Comparison of ENCODE assay signal across 23 cellular contexts in the genomic region with DNA sequence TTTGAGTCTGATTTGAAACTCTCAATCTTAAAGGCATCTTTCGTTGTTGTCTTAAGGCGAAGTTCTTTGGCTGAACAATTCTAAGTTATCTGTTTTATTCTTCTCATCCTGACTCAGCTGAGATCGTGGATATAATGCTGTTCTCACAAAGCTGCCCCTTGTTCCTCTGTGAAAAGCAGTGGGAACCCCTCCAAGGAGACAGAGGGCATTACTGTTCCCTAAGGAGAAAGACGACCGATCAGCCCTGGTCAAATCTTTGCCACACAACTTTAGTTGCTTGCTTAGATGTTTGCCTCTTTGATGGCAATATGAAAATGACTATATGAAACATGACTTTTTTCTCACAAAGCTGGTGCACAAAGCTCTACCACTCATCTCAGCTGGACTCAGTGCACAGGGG.
DNase-seq lines count a peak whose midpoint lies in the region; ATAC-seq, FAIRE-seq and TF ChIP-seq lines count a peak whose summit lies in the region.
"Had no signal": no experiment of that assay in that cellular context is flagged by ENCODE, and none has a peak within 500 bp of the region (broad histone marks: within the 10 kb centered on the region; RNA-seq: fewer than 3 reads in every experiment).

No MANE protein-coding gene starts in this region.

- H3K27me3 Mint-ChIP-seq in neural progenitor cell (ENCODE audit: insufficient read depth, low read depth) = no peaks in the 10 kb centered on the region
- H3K27me3 Mint-ChIP-seq in immature natural killer cell (ENCODE audit: low read depth in 3 of 3) = no peaks in the 10 kb centered on the region
- H3K27me3 Mint-ChIP-seq: CD4-positive, CD25-positive, alpha-beta regulatory T cell had no signal

- H3K4me3 ChIP-seq in K562 (no peak overlapping the region), neural progenitor cell (no peak overlapping the region)

- H3K4me1 Mint-ChIP-seq in neural progenitor cell (no peaks in the 10 kb centered on the region), immature natural killer cell (no peaks in the 10 kb centered on the region)
- H3K4me1 Mint-ChIP-seq: CD4-positive, CD25-positive, alpha-beta regulatory T cell had no signal

- DNase-seq in Ammon's horn (ENCODE audit: low spot score) = peak; percentile 79
- no peak for DNase-seq in K562 (ENCODE audit: extremely low read depth in 1 of 4, low spot score in 3 of 4)
- DNase-seq in head of caudate nucleus = peak in 36 of 42 donors; percentile 12 to 80 (median 56)
- no peak for DNase-seq in neural progenitor cell (ENCODE audit: low spot score)
- DNase-seq in middle frontal gyrus (ENCODE audit: extremely low spot score, low spot score) = no peak
- DNase-seq in immature natural killer cell = no peak
- DNase-seq in 8988T = no peak
- DNase-seq: BE2C; CD4-positive, CD25-positive, alpha-beta regulatory T cell; DMS153; GF-D8; H7; IMR-90; Karpas-422; NCI-H1436; NCI-H1930; NCI-H226; NCI-H524; SIG-M5 had no signal

- H3K4me1 ChIP-seq in K562 (replicated peaks in 1 of 2; ENCODE audit: control insufficient read depth in 2 of 2, insufficient read depth in 2 of 2, low read length in 2 of 2) (no peaks in the 10 kb centered on the region), neural progenitor cell (no peaks in the 10 kb centered on the region)
- H3K4me1 ChIP-seq: BE2C had no signal

- no peaks in the 10 kb centered on the region for H3F3A ChIP-seq in neural progenitor cell (ENCODE audit: low read depth)

- H3K79me2 ChIP-seq in K562 (ENCODE audit: control insufficient read depth, insufficient read depth, low read length) = no peaks in the 10 kb centered on the region
- H3K79me2 ChIP-seq in neural progenitor cell (ENCODE audit: low read depth) = no peaks in the 10 kb centered on the region

- TF ChIP-seq CTCF in K562 (IDR thresholded peaks at IDR 0.05 in 2 of 3, conservative IDR thresholded peaks at IDR 0.05 in 1 of 3; ENCODE audit: insufficient read depth in 2 of 3, low read depth in 1 of 3, low read length in 3 of 3) (no peak), neural progenitor cell (IDR thresholded peaks at IDR 0.05) (no peak)

- H4K20me1 ChIP-seq in K562 (replicated peaks; ENCODE audit: control insufficient read depth, insufficient read depth, low read length) = no peaks in the 10 kb centered on the region
- H4K20me1 ChIP-seq in neural progenitor cell (ENCODE audit: low read depth) = no peaks in the 10 kb centered on the region

- H3K36me3 Mint-ChIP-seq in neural progenitor cell (no peaks in the 10 kb centered on the region), immature natural killer cell (no peaks in the 10 kb centered on the region)
- H3K36me3 Mint-ChIP-seq: CD4-positive, CD25-positive, alpha-beta regulatory T cell had no signal

- CTCF ChIA-PET in K562 (lab: Yijun Ruan, JAX; ENCODE audit: low intra/inter-chr PET ratio) = no interaction called here

- H3K27ac ChIP-seq in K562 (ENCODE audit: extremely low read depth, low read depth, low read length) = no peak overlapping the region
- no peak overlapping the region for H3K27ac ChIP-seq in neural progenitor cell
- H3K27ac ChIP-seq: 22Rv1, RWPE1 had no signal

- H3K9me3 Mint-ChIP-seq in neural progenitor cell = no peaks in the 10 kb centered on the region
- peaks cover 4 to 40% (median 16%) of the 10 kb centered on the region in 6 donors for H3K9me3 Mint-ChIP-seq in immature natural killer cell

- H3K9me1 ChIP-seq in K562 (ENCODE audit: control insufficient read depth, insufficient read depth, low read length) = no peaks in the 10 kb centered on the region

- no peak for TF ChIP-seq POLR2A in K562 (conservative IDR thresholded peaks at IDR 0.05)

- ATAC-seq in K562 (no peak), HG02884 (IDR thresholded peaks at IDR 0.05; ENCODE audit: unreplicated experiment) (no peak)

- H3K27ac Mint-ChIP-seq in neural progenitor cell (no peak overlapping the region), immature natural killer cell (no peak overlapping the region)
- H3K27ac Mint-ChIP-seq: CD4-positive, CD25-positive, alpha-beta regulatory T cell had no signal

- TF ChIP-seq RAD21 in K562 (CRISPR knock-in tag; conservative IDR thresholded peaks at IDR 0.05 in 1 of 2, IDR thresholded peaks at IDR 0.05 in 1 of 2) = no peak

- no peaks in the 10 kb centered on the region for H3K36me3 ChIP-seq in K562 (ENCODE audit: control insufficient read depth, insufficient read depth, low read length)
- no peaks in the 10 kb centered on the region for H3K36me3 ChIP-seq in neural progenitor cell
- H3K36me3 ChIP-seq: BE2C had no signal

- POLR2A ChIA-PET in K562 (lab: Yijun Ruan, JAX) = interaction anchor here (1.0 to 1.3 kb wide), 2 partner anchors 9 to 13 kb away, joined by 3 to 6 read pairs; no protein-coding TSS in a partner anchor

- 41% methylated on average over 5 of the region's 5 CpGs for WGBS in K562 (ENCODE audit: insufficient coverage, low coverage, missing lambda C conversion rate)

- no TSS peak for BruUV-seq in K562 (replicated peaks; lab: Mats Ljungman, UMichigan)

- no peak for TF ChIP-seq EP300 in K562 (IDR thresholded peaks at IDR 0.05; ENCODE audit: low read length)

- H3K4me3 Mint-ChIP-seq in neural progenitor cell (no peak overlapping the region), immature natural killer cell (no peak overlapping the region)
- H3K4me3 Mint-ChIP-seq: CD4-positive, CD25-positive, alpha-beta regulatory T cell had no signal

- H3K9me3 ChIP-seq in K562 (replicated peaks; ENCODE audit: control insufficient read depth, insufficient read depth, low read depth, low read length) (no peaks in the 10 kb centered on the region), neural progenitor cell (ENCODE audit: low read depth) (no peaks in the 10 kb centered on the region)
- H3K9me3 ChIP-seq: BE2C had no signal

- no peak for FAIRE-seq in K562 (lab: Jason Lieb, UNC)
- FAIRE-seq: HTR-8/SVneo had no signal

- H2AFZ ChIP-seq in K562 (ENCODE audit: low read depth, low read length) (peak overlapping the region; percentile 60), neural progenitor cell (replicated peaks) (peak overlapping the region; percentile 22)

- no peak overlapping the region for H3K9ac ChIP-seq in K562 (ENCODE audit: insufficient read depth in 1 of 2, low read depth in 2 of 2, low read length in 2 of 2)
- H3K9ac ChIP-seq in neural progenitor cell = no peak overlapping the region

- H3K4me2 ChIP-seq in K562 (ENCODE audit: insufficient read depth, low read length) (no peak overlapping the region), neural progenitor cell (no peak overlapping the region)

- H3K27me3 ChIP-seq in K562 (ENCODE audit: control insufficient read depth in 2 of 2, insufficient read depth in 2 of 2, low read length in 2 of 2) (no peaks in the 10 kb centered on the region), neural progenitor cell (no peaks in the 10 kb centered on the region)
- H3K27me3 ChIP-seq: BE2C had no signal

- in situ Hi-C loops in K562 (cut with MboI) = no loop called here

- intact Hi-C loops in K562 (cut with micrococcal nuclease) = no loop called here
- intact Hi-C loops in head of caudate nucleus (cut with DNase I) = no loop called here

TF ChIP-seq in K562, 482 proteins besides CTCF, POLR2A, EP300 and RAD21 (continues in another document):
- no peak for TF ChIP-seq TCF7L2 (IDR thresholded peaks at IDR 0.05; ENCODE audit: low read depth, low read length)
- no peak for TF ChIP-seq SRF (CRISPR knock-in tag; IDR thresholded peaks at IDR 0.05)
- TF ChIP-seq HDAC1 (IDR thresholded peaks at IDR 0.05) = no peak
- no peak for TF ChIP-seq ESRRA (IDR thresholded peaks at IDR 0.05; ENCODE audit: borderline replicate concordance, low read depth)
- no peak for TF ChIP-seq ZBTB2 (IDR thresholded peaks at IDR 0.05)
- TF ChIP-seq ZNF280A (IDR thresholded peaks at IDR 0.05; ENCODE audit: low read depth, partially characterized antibody) = no peak
- no peak for TF ChIP-seq ADNP (tag; IDR thresholded peaks at IDR 0.05)

Comparison
In these comparisons a context has a peak if more than half of its experiments do, and no peak if none do; other contexts are left out.
1. DNase-seq: peak in Ammon's horn (single experiment) and head of caudate nucleus (36 of 42); none in K562 (0 of 4), neural progenitor cell (single experiment), middle frontal gyrus (single experiment), immature natural killer cell (0 of 3) and 8988T (single experiment).